In the genomic region with DNA sequence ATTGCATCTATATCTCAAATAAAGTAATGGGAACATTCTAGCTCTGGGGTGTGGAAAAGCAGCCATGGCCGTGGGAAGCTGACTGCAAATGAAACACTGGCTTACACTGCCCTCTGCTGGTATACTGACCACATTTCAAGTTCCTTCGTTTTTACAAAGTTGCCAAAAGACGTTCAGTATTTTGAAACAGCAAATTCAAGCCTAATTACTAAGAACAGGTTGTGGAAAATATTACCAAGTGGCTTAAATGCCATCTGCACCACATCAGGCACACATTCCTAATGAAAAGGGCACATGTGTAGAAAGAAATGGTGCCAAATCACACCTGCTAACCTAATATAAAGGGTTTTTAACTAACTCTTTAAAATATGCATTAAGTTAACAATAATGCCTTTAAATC, we compare ENCODE assay signal across 8 cellular contexts.
DNase-seq lines count a peak whose midpoint lies in the region; ATAC-seq and TF ChIP-seq lines count a peak whose summit lies in the region.

No MANE protein-coding gene starts in this region.

- no peaks in the 10 kb centered on the region for H3K36me3 ChIP-seq in Peyer's patch
- H3K36me3 ChIP-seq in adrenal gland (replicated peaks in 1 of 2) = no peaks in the 10 kb centered on the region
- no peaks in the 10 kb centered on the region for H3K36me3 ChIP-seq in heart right ventricle

- peak; percentile 80 for DNase-seq in DMS 273 (lab: John Stamatoyannopoulos, UW; ENCODE audit: unreplicated experiment)
- peak; percentile 18 for DNase-seq in HK-2 (ENCODE audit: unreplicated experiment)
- peak in 2 of 3 donors; percentile 53 to 75 for DNase-seq in Peyer's patch
- peak; percentile 56 to 83 (median 64) for DNase-seq in adrenal gland
- peak in 1 of 2 donors; percentile 63 for DNase-seq in heart right ventricle
- DNase-seq in pulmonary artery endothelial cell (ENCODE audit: low read depth, low spot score) = peak; percentile 24

- peak; percentile 44 to 93 (median 78) for TF ChIP-seq CTCF in Peyer's patch (IDR thresholded peaks at IDR 0.05)
- peak; percentile 81 to 92 (median 87) for TF ChIP-seq CTCF in adrenal gland (IDR thresholded peaks at IDR 0.05)
- TF ChIP-seq CTCF in heart right ventricle (IDR thresholded peaks at IDR 0.05) = peak; percentile 73 to 91 (median 84)

- H3K9me3 ChIP-seq in Peyer's patch (no peaks in the 10 kb centered on the region), adrenal gland (replicated peaks in 1 of 3) (no peaks in the 10 kb centered on the region), heart right ventricle (no peaks in the 10 kb centered on the region)

- TF ChIP-seq POLR2A in Peyer's patch (IDR thresholded peaks at IDR 0.05) = no peak
- no peak for TF ChIP-seq POLR2A in adrenal gland (IDR thresholded peaks at IDR 0.05)

- 0 to 1% (median 0%) methylated on average over 3 of the region's 3 CpGs for WGBS in adrenal gland, 4 donors
- WGBS in heart right ventricle, 2 donors = 0 to 1% methylated on average over 3 of the region's 3 CpGs

- no peak overlapping the region for H3K4me3 ChIP-seq in Peyer's patch
- H3K4me3 ChIP-seq in adrenal gland = no peak overlapping the region
- no peak overlapping the region for H3K4me3 ChIP-seq in heart right ventricle

- H3K27me3 ChIP-seq in Peyer's patch = no peaks in the 10 kb centered on the region
- H3K27me3 ChIP-seq in adrenal gland = no peaks in the 10 kb centered on the region
- H3K27me3 ChIP-seq in heart right ventricle = no peaks in the 10 kb centered on the region

- peak in 7 of 8 donors; percentile 64 to 78 (median 74) for ATAC-seq in heart right ventricle
- no peak for ATAC-seq in HG02870 (IDR thresholded peaks at IDR 0.05; ENCODE audit: unreplicated experiment)
- no peak for ATAC-seq in HG03280 (IDR thresholded peaks at IDR 0.05; ENCODE audit: unreplicated experiment)

- H3K27ac ChIP-seq in Peyer's patch = peak overlapping the region in 1 of 4 donors; percentile 5
- peak overlapping the region in 3 of 5 donors; percentile 22 to 46 (median 26) for H3K27ac ChIP-seq in adrenal gland
- H3K27ac ChIP-seq in heart right ventricle = peak overlapping the region in 2 of 10 donors; percentile 41 to 50

- H3K4me1 ChIP-seq in Peyer's patch (no peaks in the 10 kb centered on the region), adrenal gland (replicated peaks in 1 of 2) (peaks cover 0 to 10% of the 10 kb centered on the region in 2 donors), heart right ventricle (peaks cover 0 to 38% (median 10%) of the 10 kb centered on the region in 9 donors)

- intact Hi-C loops in adrenal gland (cut with DNase I) = loop anchor here in 1 of 2 donors (10.0 kb wide), 1 partner anchor 902 kb away; no protein-coding TSS in a partner anchor
- intact Hi-C loops in heart right ventricle (cut with DNase I) = loop anchor here in 7 of 10 donors (5.0 to 10.0 kb wide), 6 partner anchors 34 to 902 kb away; partner anchors contain the start of genes HOXA13 (in 2 of the 7) and TAX1BP1 (in 1 of the 7)

Comparison
In these comparisons a context has a peak if more than half of its experiments do, and no peak if none do; other contexts are left out.
1. ATAC-seq: peak in heart right ventricle (7 of 8); none in HG02870 (single experiment) and HG03280 (single experiment).
2. Peak in every context shown above with its lines, with median percentiles within 50 percentile points of each other: CTCF ChIP-seq.